8 cellular contexts compared by ENCODE assay signal in genomic region chr14:92105073-92105844, GRCh38. TPM values are rescaled to one million over a fixed set of nuclear protein-coding genes. Genes with fewer than 3 reads are reported as not detected.
A peak's percentile ranks its signal among the peaks of the same experiment; 100 is the strongest.
DNase-seq lines count a peak whose midpoint lies in the region; ATAC-seq, FAIRE-seq and TF ChIP-seq lines count a peak whose summit lies in the region.

No MANE protein-coding gene starts in this region.

- DNase-seq in AG04449 (ENCODE audit: low read depth, low spot score) (no peak), HPDE6-E6E7 (ENCODE audit: extremely low spot score) (peak; percentile 14), mammary epithelial cell (peak; percentile 60), memory B cell (ENCODE audit: low spot score in 2 of 2) (no peak), urothelium cell line (ENCODE audit: low spot score) (peak; percentile 4)
- DNase-seq in activated CD4-positive, CD25-positive, alpha-beta regulatory T cell treated with anti-CD3 and anti-CD28 coated beads, Interleukin-2, amount 50 U/mL, for 72 hours = no peak

- no peaks in the 10 kb centered on the region for H3K27me3 ChIP-seq in mammary epithelial cell (ENCODE audit: insufficient read depth, low read length)

- peak overlapping the region; percentile 93 for H3K4me2 ChIP-seq in mammary epithelial cell (ENCODE audit: insufficient read depth, low read depth, low read length)

- H3K27ac ChIP-seq in mammary epithelial cell (ENCODE audit: insufficient read depth, low read depth, low read length) = peak overlapping the region; percentile 90

- CTCF ChIA-PET in AG04449 (lab: Yijun Ruan, JAX) = interaction anchor here (1.0 to 4.7 kb wide), 14 partner anchors 7 to 585 kb away, joined by 3 to 164 read pairs (median 4); partner anchors contain the start of genes CPSF2, NDUFB1 and TRIP11
- CTCF ChIA-PET in mammary epithelial cell (lab: Charles Lee; ENCODE audit: low non-redundant PET) = no interaction called here

- ATAC-seq in memory B cell (ENCODE audit: low read depth) (no peak), GM18907 (IDR thresholded peaks at IDR 0.05; ENCODE audit: unreplicated experiment) (no peak), GM18868 (IDR thresholded peaks at IDR 0.05; ENCODE audit: unreplicated experiment) (no peak)

- no peaks in the 10 kb centered on the region for H3K36me3 ChIP-seq in mammary epithelial cell (ENCODE audit: insufficient read depth, low read length)

- in situ Hi-C loops in mammary epithelial cell (cut with MboI; ENCODE audit: low sequenced_read_pairs in 2 of 2) = loop anchor here in 1 of 2 donors (25.0 kb wide), 1 partner anchor 682 kb away; the partner anchor contains the start of gene GOLGA5

- TSS peak; percentile 66 for BruUV-seq in mammary epithelial cell (replicated peaks; lab: Mats Ljungman, UMichigan)

- H3K4me3 Mint-ChIP-seq in memory B cell = peak overlapping the region; percentile 99

- dilution Hi-C loops in mammary epithelial cell (cut with HindIII; ENCODE audit: low sequenced_read_pairs) = no loop called here

- H2AFZ ChIP-seq in mammary epithelial cell (ENCODE audit: low read depth, low read length) = peak overlapping the region; percentile 96

- FAIRE-seq in urothelium cell line (lab: Jason Lieb, UNC) = no peak

- intact Hi-C loops in mammary epithelial cell (cut with micrococcal nuclease) = no loop called here

- no peaks in the 10 kb centered on the region for H4K20me1 ChIP-seq in mammary epithelial cell (ENCODE audit: insufficient read depth, low read length)

- no peaks in the 10 kb centered on the region for H3K9me3 Mint-ChIP-seq in memory B cell

- peaks cover 5% of the 10 kb centered on the region for H3K4me1 ChIP-seq in mammary epithelial cell (ENCODE audit: insufficient read depth, low read length)

- peak overlapping the region; percentile 97 for H3K9ac ChIP-seq in mammary epithelial cell (ENCODE audit: insufficient read depth, low read length)

- no peaks in the 10 kb centered on the region for H3K27me3 Mint-ChIP-seq in memory B cell

- peaks cover 47% of the 10 kb centered on the region for H3K79me2 ChIP-seq in mammary epithelial cell (ENCODE audit: insufficient read depth, low read length)

- no peak for TF ChIP-seq CTCF in AG04449 (IDR thresholded peaks at IDR 0.05; ENCODE audit: insufficient read depth, low read length, missing control alignments)
- TF ChIP-seq CTCF in mammary epithelial cell (conservative IDR thresholded peaks at IDR 0.05 in 1 of 2, IDR thresholded peaks at IDR 0.05 in 1 of 2; ENCODE audit: extremely low read depth in 1 of 2, insufficient read depth in 1 of 2, low read depth in 1 of 2, low read length in 2 of 2) = no peak

- peak overlapping the region; percentile 88 for H3K27ac Mint-ChIP-seq in memory B cell

- POLR2A ChIA-PET in AG04449 (lab: Yijun Ruan, JAX) = interaction anchor here (1.3 to 2.4 kb wide), 3 partner anchors 14 to 65 kb away, joined by 7 to 14 read pairs (median 14); partner anchors contain the start of genes CPSF2, NDUFB1 and TRIP11

- no peaks in the 10 kb centered on the region for H3K9me3 ChIP-seq in mammary epithelial cell (replicated peaks; ENCODE audit: insufficient read depth, low read length)

- WGBS in mammary epithelial cell (ENCODE audit: low coverage, missing lambda C conversion rate) = 55% methylated on average over 13 of the region's 14 CpGs

- peaks cover 35% of the 10 kb centered on the region for H3K4me1 Mint-ChIP-seq in memory B cell

- H3K4me3 ChIP-seq in AG04449 (ENCODE audit: low read depth, low read length) (peak overlapping the region; percentile 89), mammary epithelial cell (replicated peaks in 1 of 3; ENCODE audit: insufficient read depth in 1 of 3, low read depth in 2 of 3, low read length in 3 of 3) (peak overlapping the region; percentile 66 to 71 (median 70))

- peaks cover 2% of the 10 kb centered on the region for H3K36me3 Mint-ChIP-seq in memory B cell

RNA-seq across cellular contexts. Expression of gene ATXN3, which starts 1.1 kb away (rescaled TPM):
- total RNA-seq in mammary epithelial cell = 10 to 100 TPM; 21.8 to 25.5 TPM
- 12.7 TPM for polyA plus RNA-seq in mammary epithelial cell
- polyA minus RNA-seq in mammary epithelial cell = 13.6 TPM

RNA-seq across cellular contexts. Expression of gene NDUFB1, which starts 16.2 kb away (rescaled TPM):
- 100 to 1,000 TPM in 1 of 2 donors, 10 to 100 TPM in 1; 79.9 to 110 TPM for total RNA-seq in mammary epithelial cell
- 192 TPM for polyA plus RNA-seq in mammary epithelial cell
- polyA minus RNA-seq in mammary epithelial cell = 160 TPM

RNA-seq across cellular contexts. Expression of gene CPSF2, which starts 16.5 kb away (rescaled TPM):
- 10 to 100 TPM; 33.7 to 85.5 TPM for total RNA-seq in mammary epithelial cell
- polyA plus RNA-seq in mammary epithelial cell = 22.1 TPM
- 30.5 TPM for polyA minus RNA-seq in mammary epithelial cell

Comparison
In these comparisons a context has a peak if more than half of its experiments do, and no peak if none do; other contexts are left out.
1. DNase-seq: peak in HPDE6-E6E7 (single experiment), mammary epithelial cell (single experiment) and urothelium cell line (single experiment); none in AG04449 (single experiment), memory B cell (0 of 2) and activated CD4-positive, CD25-positive, alpha-beta regulatory T cell treated with anti-CD3 and anti-CD28 coated beads, Interleukin-2, amount 50 U/mL, for 72 hours (single experiment).